26 cellular contexts compared by ENCODE assay signal in the genomic region with DNA sequence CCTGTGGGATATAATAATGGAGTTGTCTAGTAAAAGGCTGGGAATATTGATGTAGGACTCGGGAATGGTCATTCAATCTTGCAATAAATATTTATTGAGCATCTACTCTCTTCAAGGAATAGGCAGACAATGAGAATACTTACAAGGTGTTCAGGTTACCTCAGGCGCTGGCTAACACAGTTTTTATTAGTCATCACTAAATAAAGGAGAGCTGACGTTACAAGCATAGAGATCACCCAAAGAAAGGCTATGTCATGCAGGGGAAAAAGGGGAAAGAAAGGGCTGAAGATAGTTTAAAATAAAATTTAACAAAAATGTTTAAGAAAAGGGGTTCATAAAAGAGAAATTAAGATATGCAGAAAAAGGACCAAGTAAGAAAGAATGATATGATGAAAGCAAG. TPM values are rescaled to one million over a fixed set of nuclear protein-coding genes. Genes with fewer than 3 reads are reported as not detected.
DNase-seq lines count a peak whose midpoint lies in the region; ATAC-seq and TF ChIP-seq lines count a peak whose summit lies in the region.
"Had no signal": no experiment of that assay in that cellular context is flagged by ENCODE, and none has a peak within 500 bp of the region (broad histone marks: within the 10 kb centered on the region; RNA-seq: fewer than 3 reads in every experiment).

No MANE protein-coding gene starts in this region.

- no peaks in the 10 kb centered on the region for H3K9me3 Mint-ChIP-seq in T-helper 1 cell treated with Interleukin-12 subunit alpha and Interleukin-12 subunit beta and Interleukin-4 antibody, amounts not matched to agents 30 μg/mL and 1 μg/mL, for 36 hours
- no peaks in the 10 kb centered on the region for H3K9me3 Mint-ChIP-seq in CD8-positive, alpha-beta memory T cell
- H3K9me3 Mint-ChIP-seq in activated CD4-positive, alpha-beta T cell treated with anti-CD3 and anti-CD28 coated beads for 36 hours (ENCODE audit: low read depth): no peaks in the 10 kb centered on the region

- DNase-seq in T-helper 1 cell (no peak), PC-3 (peak; percentile 75), foreskin keratinocyte (peak in 1 of 2 donors; percentile 66), GM10266 (ENCODE audit: extremely low spot score) (no peak)
- DNase-seq in CD8-positive, alpha-beta memory T cell: no peak
- DNase-seq in activated CD4-positive, alpha-beta T cell treated with anti-CD3 and anti-CD28 coated beads for 36 hours: no peak
- DNase-seq: 8988T; activated CD4-positive, alpha-beta T cell treated with anti-CD3 and anti-CD28 coated beads for 4 hours; activated gamma-delta T cell; body of pancreas; COR-L47; effector CD4-positive, alpha-beta T cell; erythroblast; GDM1; KG1; mesendoderm; NCI-H146; NCI-H524; nucleus accumbens; psoas muscle; SIG-M5; SW 1271; trophoblast cell had no signal

- ATAC-seq in PC-3 (peak; percentile 36; the same call in 1 of the 2 replicates), foreskin keratinocyte (peak; percentile 95), HG03039 (IDR thresholded peaks at IDR 0.05; ENCODE audit: unreplicated experiment) (no peak)
- no peak for ATAC-seq in activated CD4-positive, alpha-beta T cell treated with anti-CD3 and anti-CD28 coated beads for 36 hours
- ATAC-seq: body of pancreas, left lobe of liver had no signal

- no peaks in the 10 kb centered on the region for H3K9me2 ChIP-seq in PC-3 (replicated peaks; ENCODE audit: low read length)

- no peaks in the 10 kb centered on the region for H3K36me3 ChIP-seq in CD8-positive, alpha-beta memory T cell (ENCODE audit: insufficient read depth, low read length)
- no peaks in the 10 kb centered on the region for H3K36me3 ChIP-seq in PC-3 (ENCODE audit: low read depth, low read length)

- H3K4me1 Mint-ChIP-seq in T-helper 1 cell treated with Interleukin-12 subunit alpha and Interleukin-12 subunit beta and Interleukin-4 antibody, amounts not matched to agents 30 μg/mL and 1 μg/mL, for 36 hours (ENCODE audit: low read depth): peaks cover 27% of the 10 kb centered on the region
- H3K4me1 Mint-ChIP-seq in CD8-positive, alpha-beta memory T cell: peaks cover 28 to 43% (median 41%) of the 10 kb centered on the region in 3 donors
- H3K4me1 Mint-ChIP-seq in activated CD4-positive, alpha-beta T cell treated with anti-CD3 and anti-CD28 coated beads for 36 hours: peaks cover 38% of the 10 kb centered on the region

- POLR2A ChIA-PET in CD8-positive, alpha-beta memory T cell (lab: Charles Lee): interaction anchor here (1.6 kb wide), 1 partner anchor 16 kb away, joined by 5 read pairs; the partner anchor contains the start of gene CTSC
- POLR2A ChIA-PET in PC-3 (lab: Charles Lee; ENCODE audit: unreplicated experiment): interaction anchor here (0.7 kb wide), 1 partner anchor 100 kb away, joined by 4 read pairs; no protein-coding TSS in a partner anchor
- POLR2A ChIA-PET in activated CD4-positive, alpha-beta T cell treated with anti-CD3 and anti-CD28 coated beads for 36 hours (lab: Charles Lee): no interaction called here

- intact Hi-C loops in PC-3 (cut with micrococcal nuclease): no loop called here
- intact Hi-C loops in activated CD4-positive, alpha-beta T cell treated with anti-CD3 and anti-CD28 coated beads for 36 hours (cut with DNase I, micrococcal nuclease): no loop called here

- TF ChIP-seq CTCF in PC-3 (conservative IDR thresholded peaks at IDR 0.05; ENCODE audit: low read depth, low read length) (no peak), foreskin keratinocyte (conservative IDR thresholded peaks at IDR 0.05) (no peak), GM10266 (IDR thresholded peaks at IDR 0.05; ENCODE audit: control insufficient read depth, insufficient read depth, low read depth, missing control alignments) (no peak)

- H3K4me1 ChIP-seq in CD8-positive, alpha-beta memory T cell (ENCODE audit: insufficient read depth, low read length): peaks cover 27% of the 10 kb centered on the region
- H3K4me1 ChIP-seq in PC-3 (ENCODE audit: insufficient read depth, low read length) (peaks cover 30% of the 10 kb centered on the region), foreskin keratinocyte (peaks cover 6% of the 10 kb centered on the region)

- H3K27me3 ChIP-seq in CD8-positive, alpha-beta memory T cell (ENCODE audit: insufficient read depth, low read length, poor library complexity, severe bottlenecking): no peaks in the 10 kb centered on the region
- H3K27me3 ChIP-seq in PC-3 (ENCODE audit: low read length) (no peaks in the 10 kb centered on the region), foreskin keratinocyte (no peaks in the 10 kb centered on the region)
- H3K27me3 ChIP-seq: body of pancreas had no signal

- H3K27ac ChIP-seq in CD8-positive, alpha-beta memory T cell (ENCODE audit: low read depth, low read length): no peak overlapping the region
- peak overlapping the region; percentile 44 for H3K27ac ChIP-seq in PC-3 (ENCODE audit: low read length)
- no peak overlapping the region for H3K27ac ChIP-seq in foreskin keratinocyte
- H3K27ac ChIP-seq: body of pancreas, psoas muscle had no signal

- H3K4me3 ChIP-seq in CD8-positive, alpha-beta memory T cell (ENCODE audit: low read length): no peak overlapping the region
- H3K4me3 ChIP-seq in PC-3 (ENCODE audit: low read length): no peak overlapping the region
- H3K4me3 ChIP-seq: body of pancreas, psoas muscle had no signal

- BruUV-seq in PC-3 (replicated peaks; lab: Mats Ljungman, UMichigan): no TSS peak

- H2AFZ ChIP-seq in PC-3 (ENCODE audit: low read length): no peak overlapping the region

- H3K27me3 Mint-ChIP-seq in T-helper 1 cell treated with Interleukin-12 subunit alpha and Interleukin-12 subunit beta and Interleukin-4 antibody, amounts not matched to agents 30 μg/mL and 1 μg/mL, for 36 hours (ENCODE audit: low read depth): no peaks in the 10 kb centered on the region
- no peaks in the 10 kb centered on the region for H3K27me3 Mint-ChIP-seq in CD8-positive, alpha-beta memory T cell
- no peaks in the 10 kb centered on the region for H3K27me3 Mint-ChIP-seq in activated CD4-positive, alpha-beta T cell treated with anti-CD3 and anti-CD28 coated beads for 36 hours

- CTCF ChIA-PET in CD8-positive, alpha-beta memory T cell (lab: Charles Lee): no interaction called here
- CTCF ChIA-PET in PC-3 (lab: Charles Lee): no interaction called here
- CTCF ChIA-PET in activated CD4-positive, alpha-beta T cell treated with anti-CD3 and anti-CD28 coated beads for 36 hours (lab: Charles Lee): interaction anchor here (0.8 kb wide), 1 partner anchor 16 kb away, joined by 4 read pairs; the partner anchor contains the start of gene CTSC

- no peaks in the 10 kb centered on the region for H3K79me2 ChIP-seq in PC-3 (ENCODE audit: low read length)

- H3K27ac Mint-ChIP-seq in T-helper 1 cell treated with Interleukin-12 subunit alpha and Interleukin-12 subunit beta and Interleukin-4 antibody, amounts not matched to agents 30 μg/mL and 1 μg/mL, for 36 hours: peak overlapping the region; percentile 20
- H3K27ac Mint-ChIP-seq in CD8-positive, alpha-beta memory T cell: peak overlapping the region in 5 of 8 donors; percentile 27 to 88 (median 73)
- no peak overlapping the region for H3K27ac Mint-ChIP-seq in activated CD4-positive, alpha-beta T cell treated with anti-CD3 and anti-CD28 coated beads for 36 hours

- no peak overlapping the region for H3K4me2 ChIP-seq in PC-3 (ENCODE audit: low read length)

- no peaks in the 10 kb centered on the region for H4K20me1 ChIP-seq in PC-3 (ENCODE audit: low read length)

- H3K9me3 ChIP-seq in CD8-positive, alpha-beta memory T cell (ENCODE audit: low read length): no peaks in the 10 kb centered on the region
- no peaks in the 10 kb centered on the region for H3K9me3 ChIP-seq in PC-3 (ENCODE audit: low read length)
- H3K9me3 ChIP-seq: body of pancreas, psoas muscle had no signal

- H3K9ac ChIP-seq in PC-3 (ENCODE audit: low read length): no peak overlapping the region

- peaks cover 4% of the 10 kb centered on the region for H3K36me3 Mint-ChIP-seq in T-helper 1 cell treated with Interleukin-12 subunit alpha and Interleukin-12 subunit beta and Interleukin-4 antibody, amounts not matched to agents 30 μg/mL and 1 μg/mL, for 36 hours (ENCODE audit: low read depth)
- H3K36me3 Mint-ChIP-seq in CD8-positive, alpha-beta memory T cell: no peaks in the 10 kb centered on the region
- H3K36me3 Mint-ChIP-seq in activated CD4-positive, alpha-beta T cell treated with anti-CD3 and anti-CD28 coated beads for 36 hours (ENCODE audit: low read depth): peaks cover 2% of the 10 kb centered on the region

- H3K4me3 Mint-ChIP-seq in T-helper 1 cell treated with Interleukin-12 subunit alpha and Interleukin-12 subunit beta and Interleukin-4 antibody, amounts not matched to agents 30 μg/mL and 1 μg/mL, for 36 hours: no peak overlapping the region
- H3K4me3 Mint-ChIP-seq in CD8-positive, alpha-beta memory T cell: peak overlapping the region in 5 of 7 donors; percentile 51 to 80 (median 75)
- H3K4me3 Mint-ChIP-seq in activated CD4-positive, alpha-beta T cell treated with anti-CD3 and anti-CD28 coated beads for 36 hours: no peak overlapping the region

- H3F3A ChIP-seq in PC-3 (ENCODE audit: low read length, unreplicated experiment): peaks cover 7% of the 10 kb centered on the region

RNA-seq across cellular contexts. Expression of gene CTSC, which starts 15.8 kb away (rescaled TPM):
- 100 to 1,000 TPM; 128 to 132 TPM for total RNA-seq in CD8-positive, alpha-beta memory T cell
- 261 TPM for polyA plus RNA-seq in CD8-positive, alpha-beta memory T cell
- total RNA-seq in PC-3 (2014; rRNA removed): 200 and 240 TPM in 2 replicates
- total RNA-seq in foreskin keratinocyte: 372 and 455 TPM in 2 replicates
- polyA plus RNA-seq in foreskin keratinocyte: 355 and 470 TPM in 2 replicates
- 10 to 100 TPM; 53.1 to 59.4 TPM for total RNA-seq in activated CD4-positive, alpha-beta T cell treated with anti-CD3 and anti-CD28 coated beads for 36 hours

Comparison
In these comparisons a context has a peak if more than half of its experiments do, and no peak if none do; other contexts are left out.
1. H3K4me3 Mint-ChIP-seq: peak in CD8-positive, alpha-beta memory T cell (5 of 7); none in T-helper 1 cell treated with Interleukin-12 subunit alpha and Interleukin-12 subunit beta and Interleukin-4 antibody, amounts not matched to agents 30 μg/mL and 1 μg/mL, for 36 hours (single experiment) and activated CD4-positive, alpha-beta T cell treated with anti-CD3 and anti-CD28 coated beads for 36 hours (single experiment).
2. ATAC-seq: peak in PC-3 (single experiment) and foreskin keratinocyte (single experiment); none in HG03039 (single experiment) and activated CD4-positive, alpha-beta T cell treated with anti-CD3 and anti-CD28 coated beads for 36 hours (single experiment).